ENCODE assay signal across 9 cellular contexts in genomic region chr17:57106107-57106835, GRCh38. TPM values are rescaled to one million over a fixed set of nuclear protein-coding genes. Genes with fewer than 3 reads are reported as not detected.
A peak's percentile ranks its signal among the peaks of the same experiment; 100 is the strongest.
DNase-seq lines count a peak whose midpoint lies in the region; ATAC-seq, FAIRE-seq and TF ChIP-seq lines count a peak whose summit lies in the region.
"Had no signal": no experiment of that assay in that cellular context is flagged by ENCODE, and none has a peak within 500 bp of the region (broad histone marks: within the 10 kb centered on the region; RNA-seq: fewer than 3 reads in every experiment).

No MANE protein-coding gene starts in this region.

- TF ChIP-seq CTCF in bronchial epithelial cell (IDR thresholded peaks at IDR 0.05; ENCODE audit: insufficient read depth, low read length, severe bottlenecking) (peak; percentile 29), mucosa of descending colon (IDR thresholded peaks at IDR 0.05) (peak; percentile 18), GM10248 (IDR thresholded peaks at IDR 0.05; ENCODE audit: control extremely low read depth, extremely low read depth, low read depth, missing control alignments) (no peak)

- H3K4me1 ChIP-seq in mucosa of descending colon (ENCODE audit: low read depth): peaks cover 51% of the 10 kb centered on the region

- peak; percentile 64 for DNase-seq in ELF-1 (ENCODE audit: low read depth, low spot score)
- peak; percentile 65 for DNase-seq in LoVo (ENCODE audit: low spot score)
- no peak for DNase-seq in bronchial epithelial cell (ENCODE audit: low read depth)
- peak in 2 of 3 donors; percentile 58 to 74 for DNase-seq in mucosa of descending colon
- no peak for DNase-seq in NCI-H1092 (lab: John Stamatoyannopoulos, UW)
- DNase-seq in NCI-H1930 (lab: John Stamatoyannopoulos, UW): no peak
- DNase-seq in GM10248 (ENCODE audit: extremely low spot score): no peak
- DNase-seq: activated gamma-delta T cell had no signal

- peaks cover 4% of the 10 kb centered on the region for H3K36me3 ChIP-seq in bronchial epithelial cell (ENCODE audit: control insufficient read depth, insufficient read depth, low read length)
- H3K36me3 ChIP-seq in mucosa of descending colon (ENCODE audit: low read depth): no peaks in the 10 kb centered on the region

- ATAC-seq in mucosa of descending colon (peak; percentile 54), HG03175 (IDR thresholded peaks at IDR 0.05; ENCODE audit: unreplicated experiment) (no peak)

- CTCF ChIA-PET in GM10248 (lab: Yijun Ruan, JAX): interaction anchor here (0.8 to 2.5 kb wide), 9 partner anchors 8 to 727 kb away, joined by 3 to 8 read pairs (median 5); partner anchors contain the start of gene AKAP1

- no peaks in the 10 kb centered on the region for H3K9me3 ChIP-seq in mucosa of descending colon

- no peaks in the 10 kb centered on the region for H3K27me3 ChIP-seq in bronchial epithelial cell (ENCODE audit: control insufficient read depth, insufficient read depth, low read length)

- intact Hi-C loops in mucosa of descending colon (cut with DNase I, micrococcal nuclease): no loop called here

- POLR2A ChIA-PET in GM10248 (lab: Yijun Ruan, JAX): no interaction called here

- FAIRE-seq in bronchial epithelial cell (lab: Jason Lieb, UNC): no peak

- H3K4me3 ChIP-seq in bronchial epithelial cell (ENCODE audit: low read depth, low read length): no peak overlapping the region
- no peak overlapping the region for H3K4me3 ChIP-seq in mucosa of descending colon

RNA-seq across cellular contexts. Expression of gene AKAP1, which starts 21.2 kb away (rescaled TPM):
- total RNA-seq in bronchial epithelial cell (20.4 and 30.0 TPM in 2 replicates), mucosa of descending colon (100 to 1,000 TPM; 131 to 194 (median 155) TPM)

Comparison
In these comparisons a context has a peak if more than half of its experiments do, and no peak if none do; other contexts are left out.
1. DNase-seq: peak in ELF-1 (single experiment), LoVo (single experiment) and mucosa of descending colon (2 of 3); none in bronchial epithelial cell (single experiment), NCI-H1092 (single experiment), NCI-H1930 (0 of 2) and GM10248 (single experiment).